8 cellular contexts compared by ENCODE assay signal in genomic region chr15:92809064-92809879, GRCh38.
DNase-seq lines count a peak whose midpoint lies in the region; ATAC-seq and TF ChIP-seq lines count a peak whose summit lies in the region.

No MANE protein-coding gene starts in this region.

- CTCF ChIA-PET in CD4-positive, alpha-beta T cell (lab: Charles Lee), result interaction anchor here (0.5 to 5.2 kb wide), 39 partner anchors 9 to 919 kb away, joined by 3 to 118 read pairs (median 5); partner anchors contain the start of gene CHD2

- no peaks in the 10 kb centered on the region for H3K27me3 ChIP-seq in CD4-positive, alpha-beta T cell (ENCODE audit: control insufficient read depth, insufficient read depth, low read length)
- H3K27me3 ChIP-seq in right lobe of liver, result no peaks in the 10 kb centered on the region

- H3K36me3 Mint-ChIP-seq in CD4-positive, alpha-beta T cell (ENCODE audit: low read depth), result peaks cover 12% of the 10 kb centered on the region
- H3K36me3 Mint-ChIP-seq in dendritic cell treated with granulocyte-macrophage colony-stimulating factor and Interleukin-4, amounts not matched to agents 40 ng/mL and 50 ng/mL, for 4 days (ENCODE audit: low read depth), result peaks cover 10% of the 10 kb centered on the region

- no peaks in the 10 kb centered on the region for H3K9me3 Mint-ChIP-seq in CD4-positive, alpha-beta T cell
- no peaks in the 10 kb centered on the region for H3K9me3 Mint-ChIP-seq in dendritic cell treated with granulocyte-macrophage colony-stimulating factor and Interleukin-4, amounts not matched to agents 40 ng/mL and 50 ng/mL, for 4 days

- H3K36me3 ChIP-seq in right lobe of liver, result no peaks in the 10 kb centered on the region

- H3K4me3 Mint-ChIP-seq in CD4-positive, alpha-beta T cell, result peak overlapping the region; percentile 82
- peak overlapping the region; percentile 79 for H3K4me3 Mint-ChIP-seq in dendritic cell treated with granulocyte-macrophage colony-stimulating factor and Interleukin-4, amounts not matched to agents 40 ng/mL and 50 ng/mL, for 4 days

- ATAC-seq in CD4-positive, alpha-beta T cell (ENCODE audit: poor library complexity), result peak; percentile 70
- ATAC-seq in GM19395 (IDR thresholded peaks at IDR 0.05; ENCODE audit: unreplicated experiment) (peak; percentile 85), HG03558 (IDR thresholded peaks at IDR 0.05; ENCODE audit: extremely low read depth, unreplicated experiment) (peak; percentile 78), right lobe of liver (peak; percentile 69 to 86 (median 76))

- peaks cover 0 to 27% (median 12%) of the 10 kb centered on the region in 4 donors for H3K4me1 ChIP-seq in right lobe of liver

- POLR2A ChIA-PET in CD4-positive, alpha-beta T cell (lab: Charles Lee), result interaction anchor here (0.8 to 11.4 kb wide), 26 partner anchors 8 to 141 kb away, joined by 3 to 913 read pairs (median 10); partner anchors contain the start of gene CHD2

- no peaks in the 10 kb centered on the region for H3K9me3 ChIP-seq in CD4-positive, alpha-beta T cell (ENCODE audit: control insufficient read depth, low read length)
- H3K9me3 ChIP-seq in right lobe of liver, result no peaks in the 10 kb centered on the region

- peak; percentile 78 for TF ChIP-seq POLR2A in right lobe of liver (IDR thresholded peaks at IDR 0.05)

- intact Hi-C loops in CD4-positive, alpha-beta T cell (cut with DNase I, micrococcal nuclease), result loop anchor here (1.0 to 5.0 kb wide), 8 partner anchors 11 to 109 kb away; no protein-coding TSS in a partner anchor
- intact Hi-C loops in dendritic cell treated with granulocyte-macrophage colony-stimulating factor and Interleukin-4, amounts not matched to agents 40 ng/mL and 50 ng/mL, for 4 days (cut with micrococcal nuclease), result loop anchor here (1.0 to 5.0 kb wide), 4 partner anchors 11 to 95 kb away; no protein-coding TSS in a partner anchor
- intact Hi-C loops in right lobe of liver (cut with DNase I), result loop anchor here in 1 of 2 donors (5.0 kb wide), 1 partner anchor 93 kb away; the partner anchor contains the start of gene CHD2

- peak overlapping the region; percentile 52 to 61 (median 60) for H3K4me3 ChIP-seq in right lobe of liver

- H3K27ac Mint-ChIP-seq in CD4-positive, alpha-beta T cell, result peak overlapping the region; percentile 100
- peak overlapping the region; percentile 99 for H3K27ac Mint-ChIP-seq in dendritic cell treated with granulocyte-macrophage colony-stimulating factor and Interleukin-4, amounts not matched to agents 40 ng/mL and 50 ng/mL, for 4 days

- H3K27ac ChIP-seq in CD4-positive, alpha-beta T cell (ENCODE audit: low read depth, low read length), result peak overlapping the region; percentile 95
- peak overlapping the region; percentile 99 to 100 (median 100) for H3K27ac ChIP-seq in right lobe of liver

- peaks cover 64% of the 10 kb centered on the region for H3K4me1 Mint-ChIP-seq in CD4-positive, alpha-beta T cell (ENCODE audit: low read depth)
- peaks cover 34% of the 10 kb centered on the region for H3K4me1 Mint-ChIP-seq in dendritic cell treated with granulocyte-macrophage colony-stimulating factor and Interleukin-4, amounts not matched to agents 40 ng/mL and 50 ng/mL, for 4 days (ENCODE audit: low read depth)

- peak; percentile 75 for TF ChIP-seq CTCF in CD4-positive, alpha-beta T cell (IDR thresholded peaks at IDR 0.05)
- TF ChIP-seq CTCF in right lobe of liver (IDR thresholded peaks at IDR 0.05), result peak; percentile 98 to 100 (median 100)

- H3K27me3 Mint-ChIP-seq in CD4-positive, alpha-beta T cell, result no peaks in the 10 kb centered on the region
- H3K27me3 Mint-ChIP-seq in dendritic cell treated with granulocyte-macrophage colony-stimulating factor and Interleukin-4, amounts not matched to agents 40 ng/mL and 50 ng/mL, for 4 days, result no peaks in the 10 kb centered on the region

- 0% methylated on average over 13 of the region's 80 CpGs for WGBS in right lobe of liver (ENCODE audit: insufficient coverage, low coverage, low lambda C conversion rate, missing lambda C conversion rate)

- DNase-seq in CD4-positive, alpha-beta T cell, result peak; percentile 96 to 100 (median 98)
- DNase-seq in NCI-H69 (lab: John Stamatoyannopoulos, UW) (peak; percentile 96), right lobe of liver (peak; percentile 98 to 99 (median 98))
- peak; percentile 98 for DNase-seq in activated CD4-positive, alpha-beta T cell treated with anti-CD3 and anti-CD28 coated beads, Interleukin-2, amount 50 U/mL, for 24 hours (ENCODE audit: low read depth in 1 of 2, low spot score in 1 of 2)
- peak; percentile 98 for DNase-seq in stimulated activated CD4-positive, alpha-beta T cell treated with anti-CD3 and anti-CD28 coated beads, Interleukin-4, amount 100 ng/mL, for 24 hours

Comparison
In these comparisons a context has a peak if more than half of its experiments do, and no peak if none do; other contexts are left out.
1. Peak in every context shown above with its lines: DNase-seq, ATAC-seq, H3K4me3 ChIP-seq and H3K27ac ChIP-seq.